ENCODE assay signal across 8 cellular contexts in genomic region chr6:30612687-30613248, GRCh38. TPM values are rescaled to one million over a fixed set of nuclear protein-coding genes. Genes with fewer than 3 reads are reported as not detected.
A peak's percentile ranks its signal among the peaks of the same experiment; 100 is the strongest.
DNase-seq lines count a peak whose midpoint lies in the region; ATAC-seq and TF ChIP-seq lines count a peak whose summit lies in the region.

No MANE protein-coding gene starts in this region.

- DNase-seq in HK-2 (ENCODE audit: unreplicated experiment) (peak; percentile 54), astrocyte of the cerebellum (ENCODE audit: low read depth) (peak; percentile 84), BE2C (no peak), GM03348 (ENCODE audit: low spot score) (no peak)

- H3K79me2 ChIP-seq in ACC112 (ENCODE audit: control insufficient read depth, insufficient read depth, low read length, unreplicated experiment): peaks cover 57% of the 10 kb centered on the region

- H3K9ac ChIP-seq in muscle layer of colon (ENCODE audit: low read length): no peak overlapping the region

- in situ Hi-C loops in astrocyte of the cerebellum (cut with HindIII; ENCODE audit: low sequenced_read_pairs): loop anchor here (5.0 kb wide), 1 partner anchor 50 kb away; no protein-coding TSS in a partner anchor

- ATAC-seq in GM18873 (IDR thresholded peaks at IDR 0.05; ENCODE audit: low FRiP score, unreplicated experiment) (no peak), GM18498 (IDR thresholded peaks at IDR 0.05; ENCODE audit: unreplicated experiment) (no peak)

- peaks cover 33% of the 10 kb centered on the region for H3K36me3 ChIP-seq in ACC112 (ENCODE audit: insufficient read depth, low read length)
- peaks cover 39% of the 10 kb centered on the region for H3K36me3 ChIP-seq in muscle layer of colon (ENCODE audit: insufficient read depth, low read length)
- peaks cover 73% of the 10 kb centered on the region for H3K36me3 ChIP-seq in BE2C

- H3K9me3 ChIP-seq in muscle layer of colon (ENCODE audit: low read length): no peaks in the 10 kb centered on the region
- H3K9me3 ChIP-seq in BE2C: no peaks in the 10 kb centered on the region

- H3K4me3 ChIP-seq in ACC112 (ENCODE audit: low read depth, low read length) (no peak overlapping the region), astrocyte of the cerebellum (ENCODE audit: low read depth, low read length) (no peak overlapping the region), muscle layer of colon (ENCODE audit: low read depth in 1 of 2, low read length in 2 of 2) (no peak overlapping the region), BE2C (ENCODE audit: low read depth, low read length) (no peak overlapping the region)

- H2AFZ ChIP-seq in ACC112 (ENCODE audit: low read length, unreplicated experiment): no peak overlapping the region

- H3K27me3 ChIP-seq in ACC112 (ENCODE audit: insufficient read depth, low read length) (no peaks in the 10 kb centered on the region), muscle layer of colon (ENCODE audit: control insufficient read depth in 1 of 2, insufficient read depth in 2 of 2, low read length in 2 of 2) (no peaks in the 10 kb centered on the region), BE2C (no peaks in the 10 kb centered on the region)

- TF ChIP-seq CTCF in astrocyte of the cerebellum (IDR thresholded peaks at IDR 0.05; ENCODE audit: low read depth, low read length, missing control alignments) (no peak), BE2C (IDR thresholded peaks at IDR 0.05; ENCODE audit: low read depth, low read length) (no peak)

- peak overlapping the region; percentile 55 for H3K27ac ChIP-seq in ACC112 (ENCODE audit: low read depth, low read length)
- peak overlapping the region; percentile 90 for H3K27ac ChIP-seq in muscle layer of colon (ENCODE audit: low read depth, low read length)

- peaks cover 32% of the 10 kb centered on the region for H3K4me1 ChIP-seq in ACC112 (ENCODE audit: control insufficient read depth, insufficient read depth, low read length, unreplicated experiment)
- H3K4me1 ChIP-seq in muscle layer of colon (ENCODE audit: insufficient read depth, low read length): peaks cover 55% of the 10 kb centered on the region
- H3K4me1 ChIP-seq in BE2C: peaks cover 4% of the 10 kb centered on the region; the same call in 1 of the 2 replicates

RNA-seq across cellular contexts. Expression of gene PPP1R10, which starts 4.3 kb away (rescaled TPM):
- polyA plus RNA-seq in BE2C (2012; ENCODE audit: insufficient read depth, insufficient read length, low read depth): 81.1 TPM

RNA-seq across cellular contexts. Expression of gene MRPS18B, which starts 4.9 kb away (rescaled TPM):
- polyA plus RNA-seq in BE2C (2012; ENCODE audit: insufficient read depth, insufficient read length, low read depth): 158 TPM

RNA-seq across cellular contexts. Expression of gene ATAT1, which starts 13.9 kb away (rescaled TPM):
- polyA plus RNA-seq in BE2C (2012; ENCODE audit: insufficient read depth, insufficient read length, low read depth): 9.2 TPM

RNA-seq across cellular contexts. Expression of gene C6orf136, which starts 34.2 kb away (rescaled TPM):
- 30.7 TPM for polyA plus RNA-seq in BE2C (2012; ENCODE audit: insufficient read depth, insufficient read length, low read depth)

RNA-seq across cellular contexts. Expression of gene ABCF1, which starts 41.5 kb away (rescaled TPM):
- 127 TPM for polyA plus RNA-seq in BE2C (2012; ENCODE audit: insufficient read depth, insufficient read length, low read depth)

Comparison
In these comparisons a context has a peak if more than half of its experiments do, and no peak if none do; other contexts are left out.
1. DNase-seq: peak in HK-2 (single experiment) and astrocyte of the cerebellum (single experiment); none in BE2C (single experiment) and GM03348 (single experiment).